Comparison of ENCODE assay signal across 1 cellular context in the genomic region with DNA sequence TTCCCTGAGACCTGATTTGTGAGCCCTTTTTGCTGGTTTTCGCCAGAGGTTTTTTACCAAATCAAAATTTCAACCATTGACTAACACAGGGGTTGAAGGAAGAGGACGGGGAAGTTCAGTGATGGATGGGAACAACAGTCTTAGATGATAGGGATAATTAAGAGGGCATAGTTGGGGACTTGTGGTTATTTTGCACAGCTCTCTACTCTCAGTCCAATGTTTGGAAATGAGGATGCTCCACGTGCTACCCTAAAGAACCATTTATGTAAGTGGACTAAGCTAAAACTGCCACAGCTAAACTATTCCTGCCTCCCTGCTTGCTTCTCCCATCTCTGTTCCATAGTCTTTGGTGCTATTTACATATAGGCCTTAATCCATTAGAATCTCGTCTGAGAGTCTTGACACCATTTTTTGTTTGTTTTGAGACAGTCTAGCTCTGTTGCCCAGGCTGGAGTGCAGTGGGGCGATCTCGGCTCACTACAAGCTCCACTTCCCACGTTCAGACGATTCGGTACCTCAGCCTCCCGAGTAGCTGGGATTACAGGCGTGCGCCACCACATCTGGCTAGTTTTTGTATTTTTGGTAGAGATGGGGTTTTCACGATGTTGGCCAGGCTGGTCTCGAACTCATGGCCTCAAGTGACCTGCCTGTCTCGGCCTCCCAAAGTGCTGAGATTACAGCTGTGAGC.
TF ChIP-seq lines count a peak whose summit lies in the region.

No MANE protein-coding gene starts in this region.

TF ChIP-seq in K562, 482 proteins besides CTCF, POLR2A, EP300 and RAD21 (continued from another document):
- TF ChIP-seq, protein P1, sequence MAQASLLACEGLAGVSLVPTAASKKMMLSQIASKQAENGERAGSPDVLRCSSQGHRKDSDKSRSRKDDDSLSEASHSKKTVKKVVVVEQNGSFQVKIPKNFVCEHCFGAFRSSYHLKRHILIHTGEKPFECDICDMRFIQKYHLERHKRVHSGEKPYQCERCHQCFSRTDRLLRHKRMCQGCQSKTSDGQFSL (CRISPR knock-in tag; IDR thresholded peaks at IDR 0.05): no peak
- TF ChIP-seq, protein P1 (tag; IDR thresholded peaks at IDR 0.05): no peak
- TF ChIP-seq ZC3H8 (IDR thresholded peaks at IDR 0.05) (no peak), BRF1 (IDR thresholded peaks at IDR 0.05; ENCODE audit: borderline replicate concordance, extremely low read depth, insufficient read length) (no peak), ZC3H11A (IDR thresholded peaks at IDR 0.05; ENCODE audit: low read depth, low read length) (no peak), STAT5A (IDR thresholded peaks at IDR 0.05; ENCODE audit: borderline replicate concordance, low read length) (no peak), NFE2 (IDR thresholded peaks at IDR 0.05; ENCODE audit: low read depth) (no peak), ZNF408 (CRISPR knock-in tag; IDR thresholded peaks at IDR 0.05; ENCODE audit: low read depth) (no peak)
- TF ChIP-seq, protein P2, sequence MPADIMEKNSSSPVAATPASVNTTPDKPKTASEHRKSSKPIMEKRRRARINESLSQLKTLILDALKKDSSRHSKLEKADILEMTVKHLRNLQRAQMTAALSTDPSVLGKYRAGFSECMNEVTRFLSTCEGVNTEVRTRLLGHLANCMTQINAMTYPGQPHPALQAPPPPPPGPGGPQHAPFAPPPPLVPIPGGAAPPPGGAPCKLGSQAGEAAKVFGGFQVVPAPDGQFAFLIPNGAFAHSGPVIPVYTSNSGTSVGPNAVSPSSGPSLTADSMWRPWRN (IDR thresholded peaks at IDR 0.05; ENCODE audit: low read depth): no peak
- TF ChIP-seq, protein P3, sequence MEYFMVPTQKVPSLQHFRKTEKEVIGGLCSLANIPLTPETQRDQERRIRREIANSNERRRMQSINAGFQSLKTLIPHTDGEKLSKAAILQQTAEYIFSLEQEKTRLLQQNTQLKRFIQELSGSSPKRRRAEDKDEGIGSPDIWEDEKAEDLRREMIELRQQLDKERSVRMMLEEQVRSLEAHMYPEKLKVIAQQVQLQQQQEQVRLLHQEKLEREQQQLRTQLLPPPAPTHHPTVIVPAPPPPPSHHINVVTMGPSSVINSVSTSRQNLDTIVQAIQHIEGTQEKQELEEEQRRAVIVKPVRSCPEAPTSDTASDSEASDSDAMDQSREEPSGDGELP (CRISPR knock-in tag; IDR thresholded peaks at IDR 0.05; ENCODE audit: borderline replicate concordance): no peak
